ENCODE assay signal across 9 cellular contexts in the genomic region with DNA sequence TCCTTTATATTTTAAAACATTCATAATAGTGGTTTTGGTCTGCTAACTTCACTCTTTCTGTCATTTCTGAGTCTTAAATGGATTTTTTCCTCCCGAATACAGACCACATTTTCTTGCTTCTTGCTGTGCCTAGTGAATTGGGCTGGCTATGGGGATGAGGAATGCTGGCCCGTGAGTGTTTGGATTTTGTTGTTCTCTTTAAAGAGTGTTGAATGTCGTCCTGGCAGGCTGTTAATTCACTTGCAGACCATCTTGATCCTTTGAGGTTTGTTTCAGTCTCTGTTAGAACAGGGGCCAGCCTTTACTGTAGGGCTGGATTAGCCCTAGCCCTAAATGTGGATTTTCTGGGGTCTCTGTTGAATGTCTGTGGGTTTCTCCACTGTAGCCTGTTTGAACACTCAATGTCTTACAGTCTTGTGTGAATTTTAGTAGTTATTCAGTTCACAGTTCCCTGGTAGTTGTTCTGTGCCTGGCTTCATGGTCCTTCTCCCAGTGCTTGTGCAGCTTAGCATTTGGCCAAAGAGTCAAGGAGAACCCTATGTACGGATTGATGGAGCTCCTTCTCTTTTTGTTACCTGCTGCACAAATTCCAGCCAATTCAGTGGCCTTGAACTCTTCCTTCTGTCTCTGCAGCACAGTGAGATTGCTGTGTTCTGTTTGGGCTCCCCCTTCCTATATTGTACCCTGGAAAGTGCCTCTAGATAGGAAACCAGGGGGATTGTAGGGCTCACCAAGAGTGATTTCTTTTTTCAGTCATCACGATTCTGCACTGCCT.
DNase-seq lines count a peak whose midpoint lies in the region; ATAC-seq, FAIRE-seq and TF ChIP-seq lines count a peak whose summit lies in the region.
"Had no signal": no experiment of that assay in that cellular context is flagged by ENCODE, and none has a peak within 500 bp of the region (broad histone marks: within the 10 kb centered on the region; RNA-seq: fewer than 3 reads in every experiment).

No MANE protein-coding gene starts in this region.

- 22 to 35% (median 24%) methylated on average over 5 of the region's 5 CpGs for WGBS in psoas muscle, 3 donors

- H2AFZ ChIP-seq in OCI-LY1 (ENCODE audit: low read length), result no peak overlapping the region

- ATAC-seq in activated T-cell treated with anti-CD3 and anti-CD28 coated beads, Interleukin-2, amount 50 U/mL, for 72 hours (replicated peaks in 1 of 2), result no peak
- peak in 1 of 4 donors; percentile 12 for ATAC-seq in psoas muscle

- FAIRE-seq in H54 (lab: Jason Lieb, UNC), result no peak

- peaks cover 14% of the 10 kb centered on the region for H3K36me3 ChIP-seq in OCI-LY1 (ENCODE audit: insufficient read depth, low read length)
- no peaks in the 10 kb centered on the region for H3K36me3 ChIP-seq in psoas muscle (ENCODE audit: insufficient read depth in 1 of 2, low read depth in 1 of 2)
- H3K36me3 ChIP-seq: BE2C had no signal

- H3K4me3 ChIP-seq in OCI-LY1 (ENCODE audit: low read depth, low read length, poor library complexity, severe bottlenecking) (peak overlapping the region; percentile 28), psoas muscle (peak overlapping the region; percentile 16)

- no peaks in the 10 kb centered on the region for H4K20me1 ChIP-seq in OCI-LY1 (ENCODE audit: insufficient read depth, low read length)

- H3K27me3 ChIP-seq in OCI-LY1 (ENCODE audit: insufficient read depth, low read length) (no peaks in the 10 kb centered on the region), psoas muscle (ENCODE audit: insufficient read depth in 3 of 3, low read length in 2 of 3) (no peaks in the 10 kb centered on the region)
- H3K27me3 ChIP-seq: BE2C had no signal

- peak overlapping the region; percentile 69 for H3K27ac Mint-ChIP-seq in activated T-cell treated with anti-CD3 and anti-CD28 coated beads, Interleukin-2, amount 50 U/mL, for 72 hours
- peak overlapping the region; percentile 67 for H3K27ac Mint-ChIP-seq in chondrocyte (ENCODE audit: unreplicated experiment)

- H3K4me1 ChIP-seq in OCI-LY1 (ENCODE audit: insufficient read depth, low read length, severe bottlenecking), result peaks cover 69% of the 10 kb centered on the region
- H3K4me1 ChIP-seq in psoas muscle, result peaks cover 72% of the 10 kb centered on the region

- intact Hi-C loops in psoas muscle (cut with DNase I), result loop anchor here (10.0 kb wide), 2 partner anchors 207 to 277 kb away; no protein-coding TSS in a partner anchor

- peaks cover 81% of the 10 kb centered on the region for H3K4me1 Mint-ChIP-seq in activated T-cell treated with anti-CD3 and anti-CD28 coated beads, Interleukin-2, amount 50 U/mL, for 72 hours (ENCODE audit: low read depth)
- peaks cover 72% of the 10 kb centered on the region for H3K4me1 Mint-ChIP-seq in chondrocyte (ENCODE audit: low read depth)

- H3F3A ChIP-seq in OCI-LY1 (ENCODE audit: insufficient read depth, low read length), result peaks cover 6% of the 10 kb centered on the region; the same call in 1 of the 2 replicates

- H3K9me3 ChIP-seq in OCI-LY1 (ENCODE audit: low read length) (no peaks in the 10 kb centered on the region), psoas muscle (no peaks in the 10 kb centered on the region)
- H3K9me3 ChIP-seq: BE2C had no signal

- peaks cover 0 to 4% of the 10 kb centered on the region in 2 donors for H3K36me3 Mint-ChIP-seq in activated T-cell treated with anti-CD3 and anti-CD28 coated beads, Interleukin-2, amount 50 U/mL, for 72 hours (ENCODE audit: insufficient read depth in 2 of 2)
- no peaks in the 10 kb centered on the region for H3K36me3 Mint-ChIP-seq in chondrocyte (ENCODE audit: low read depth)

- H3K27me3 Mint-ChIP-seq in activated T-cell treated with anti-CD3 and anti-CD28 coated beads, Interleukin-2, amount 50 U/mL, for 72 hours (ENCODE audit: low read depth), result no peaks in the 10 kb centered on the region
- no peaks in the 10 kb centered on the region for H3K27me3 Mint-ChIP-seq in chondrocyte (ENCODE audit: low read depth)

- H3K9me3 Mint-ChIP-seq in activated T-cell treated with anti-CD3 and anti-CD28 coated beads, Interleukin-2, amount 50 U/mL, for 72 hours, result peaks cover 0 to 2% of the 10 kb centered on the region in 2 donors
- H3K9me3 Mint-ChIP-seq in chondrocyte (ENCODE audit: low read depth), result no peaks in the 10 kb centered on the region

- H3K27ac ChIP-seq in OCI-LY1 (ENCODE audit: low read depth, low read length, poor library complexity, severe bottlenecking) (peak overlapping the region; percentile 82), psoas muscle (peak overlapping the region; percentile 61)

- TF ChIP-seq CTCF in OCI-LY1 (IDR thresholded peaks at IDR 0.05; ENCODE audit: low read length) (no peak), chondrocyte (IDR thresholded peaks at IDR 0.05) (no peak), psoas muscle (IDR thresholded peaks at IDR 0.05) (no peak)

- TF ChIP-seq POLR2A in H54 (IDR thresholded peaks at IDR 0.05; ENCODE audit: low read depth, low read length), result no peak

- H3K79me2 ChIP-seq in OCI-LY1 (ENCODE audit: insufficient read depth, low read length), result peaks cover 100% of the 10 kb centered on the region

- H3K4me3 Mint-ChIP-seq in activated T-cell treated with anti-CD3 and anti-CD28 coated beads, Interleukin-2, amount 50 U/mL, for 72 hours, result peak overlapping the region; percentile 58 to 80
- H3K4me3 Mint-ChIP-seq in chondrocyte (ENCODE audit: unreplicated experiment), result no peak overlapping the region

- peak overlapping the region; percentile 54 for H3K4me2 ChIP-seq in OCI-LY1 (ENCODE audit: low read length)

- H3K9me2 ChIP-seq in OCI-LY1 (ENCODE audit: low read depth, low read length), result no peaks in the 10 kb centered on the region

- DNase-seq in activated T-cell treated with anti-CD3 and anti-CD28 coated beads, Interleukin-2, amount 50 U/mL, for 72 hours, result no peak
- DNase-seq in activated T-cell treated with anti-CD3 and anti-CD28 coated beads, Interleukin-2, amount 50 U/mL, for 1 hour, result no peak
- DNase-seq in chondrocyte (ENCODE audit: low spot score), result no peak
- no peak for DNase-seq in psoas muscle
- no peak for DNase-seq in H54 (ENCODE audit: insufficient read length, low spot score)
- no peak for DNase-seq in NCI-H2227 (lab: John Stamatoyannopoulos, UW; ENCODE audit: unreplicated experiment)
- DNase-seq in stimulated activated CD4-positive, alpha-beta T cell treated with anti-CD3 and anti-CD28 coated beads, Interleukin-4, amount 100 ng/mL, for 1 hour, result no peak
- DNase-seq: BE2C had no signal

- H3K9ac ChIP-seq in OCI-LY1 (ENCODE audit: low read length), result peak overlapping the region; percentile 44; the same call in 1 of the 2 replicates
